14 cellular contexts compared by ENCODE assay signal in the genomic region with DNA sequence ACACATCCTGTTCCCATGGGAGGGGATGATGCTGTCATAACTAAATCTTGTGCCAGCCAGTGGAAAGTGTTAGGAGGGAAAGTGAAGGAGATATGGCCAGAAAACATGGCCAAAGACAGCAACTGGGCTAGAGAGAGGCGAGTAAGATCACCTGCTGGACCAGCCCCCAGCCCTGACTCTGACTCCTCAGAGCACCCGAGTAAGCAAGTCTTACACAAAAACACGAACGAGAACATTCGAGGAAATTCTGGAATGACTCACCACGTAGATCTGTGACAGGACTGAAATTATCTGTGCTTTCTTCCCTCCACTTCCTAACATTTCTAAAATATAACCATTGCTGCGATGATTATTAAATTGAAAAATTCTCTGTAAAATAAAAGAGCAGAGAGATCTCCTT. TPM values are rescaled to one million over a fixed set of nuclear protein-coding genes. Genes with fewer than 3 reads are reported as not detected.
DNase-seq lines count a peak whose midpoint lies in the region; ATAC-seq and TF ChIP-seq lines count a peak whose summit lies in the region.
"Had no signal": no experiment of that assay in that cellular context is flagged by ENCODE, and none has a peak within 500 bp of the region (broad histone marks: within the 10 kb centered on the region; RNA-seq: fewer than 3 reads in every experiment).

No MANE protein-coding gene starts in this region.

- H3K4me1 ChIP-seq in PC-3 (ENCODE audit: insufficient read depth, low read length) = no peaks in the 10 kb centered on the region
- H3K4me1 ChIP-seq: BE2C, body of pancreas had no signal

- intact Hi-C loops in PC-3 (cut with micrococcal nuclease) = no loop called here

- TF ChIP-seq CTCF in progenitor cell of endocrine pancreas (IDR thresholded peaks at IDR 0.05; ENCODE audit: unreplicated experiment) (no peak), PC-3 (conservative IDR thresholded peaks at IDR 0.05; ENCODE audit: low read depth, low read length) (no peak)

- peaks cover 38% of the 10 kb centered on the region for H3K4me1 Mint-ChIP-seq in stimulated activated naive CD8-positive, alpha-beta T cell treated with anti-CD3 and anti-CD28 coated beads, Interleukin-15, amount 100 ng/mL, for 72 hours
- H3K4me1 Mint-ChIP-seq in activated T-helper 17 cell treated with anti-CD3 and anti-CD28 coated beads, Interleukin-2, amount 50 U/mL, for 72 hours = peaks cover 5% of the 10 kb centered on the region
- H3K4me1 Mint-ChIP-seq in progenitor cell of endocrine pancreas (ENCODE audit: low read depth) = peaks cover 11% of the 10 kb centered on the region

- H3K9me2 ChIP-seq in PC-3 (replicated peaks; ENCODE audit: low read length) = no peaks in the 10 kb centered on the region

- H3K27ac Mint-ChIP-seq in stimulated activated naive CD8-positive, alpha-beta T cell treated with anti-CD3 and anti-CD28 coated beads, Interleukin-15, amount 100 ng/mL, for 72 hours = peak overlapping the region; percentile 54 to 92
- H3K27ac Mint-ChIP-seq in activated T-helper 17 cell treated with anti-CD3 and anti-CD28 coated beads, Interleukin-2, amount 50 U/mL, for 72 hours = no peak overlapping the region
- no peak overlapping the region for H3K27ac Mint-ChIP-seq in progenitor cell of endocrine pancreas

- H3K36me3 ChIP-seq in PC-3 (ENCODE audit: low read depth, low read length) = peaks cover 74% of the 10 kb centered on the region

- H3K4me2 ChIP-seq in PC-3 (ENCODE audit: low read length) = no peak overlapping the region

- CTCF ChIA-PET in PC-3 (lab: Charles Lee) = no interaction called here

- H3K27ac ChIP-seq in PC-3 (ENCODE audit: low read length) = no peak overlapping the region
- H3K27ac ChIP-seq: body of pancreas had no signal

- no peaks in the 10 kb centered on the region for H3K27me3 Mint-ChIP-seq in stimulated activated naive CD8-positive, alpha-beta T cell treated with anti-CD3 and anti-CD28 coated beads, Interleukin-15, amount 100 ng/mL, for 72 hours
- no peaks in the 10 kb centered on the region for H3K27me3 Mint-ChIP-seq in activated T-helper 17 cell treated with anti-CD3 and anti-CD28 coated beads, Interleukin-2, amount 50 U/mL, for 72 hours
- H3K27me3 Mint-ChIP-seq in progenitor cell of endocrine pancreas = no peaks in the 10 kb centered on the region

- no peak overlapping the region for H2AFZ ChIP-seq in PC-3 (ENCODE audit: low read length)

- DNase-seq in stimulated activated naive CD8-positive, alpha-beta T cell treated with anti-CD3 and anti-CD28 coated beads, Interleukin-15, amount 100 ng/mL, for 72 hours = peak in 1 of 2 donors; percentile 53
- DNase-seq in stimulated activated naive CD8-positive, alpha-beta T cell treated with anti-CD3 and anti-CD28 coated beads, Interleukin-15, Interleukin-2, amounts not matched to agents 100 U/mL and 50 U/mL, for 24 hours = no peak
- no peak for DNase-seq in progenitor cell of endocrine pancreas (ENCODE audit: low spot score, unreplicated experiment)
- no peak for DNase-seq in PC-3
- DNase-seq in AG08395 (ENCODE audit: low spot score) = no peak
- DNase-seq: BE2C; body of pancreas; NCI-H1092 treated with DMSO at 0.1 percent for 48 hours; NCI-H345; stimulated activated CD4-positive, alpha-beta T cell treated with anti-CD3 and anti-CD28 coated beads, Interleukin-12 subunit alpha, Interleukin-12 subunit beta, amount 100 ng/mL, for 4 hours had no signal

- ATAC-seq in stimulated activated naive CD8-positive, alpha-beta T cell treated with anti-CD3 and anti-CD28 coated beads, Interleukin-15, amount 100 ng/mL, for 72 hours = peak; percentile 68
- no peak for ATAC-seq in stimulated activated naive CD8-positive, alpha-beta T cell treated with anti-CD3 and anti-CD28 coated beads, Interleukin-15, Interleukin-2, amounts not matched to agents 100 U/mL and 50 U/mL, for 24 hours
- ATAC-seq in HG02852 (IDR thresholded peaks at IDR 0.05; ENCODE audit: unreplicated experiment) = peak; percentile 46
- ATAC-seq in activated T-helper 17 cell treated with anti-CD3 and anti-CD28 coated beads, Interleukin-2, amount 50 U/mL, for 72 hours (replicated peaks) = peak; percentile 80
- ATAC-seq in HG02642 (IDR thresholded peaks at IDR 0.05; ENCODE audit: poor library complexity, unreplicated experiment) = no peak
- ATAC-seq in PC-3 = no peak
- ATAC-seq: body of pancreas, Panc1 had no signal

- peak overlapping the region; percentile 53 to 86 for H3K4me3 Mint-ChIP-seq in stimulated activated naive CD8-positive, alpha-beta T cell treated with anti-CD3 and anti-CD28 coated beads, Interleukin-15, amount 100 ng/mL, for 72 hours
- peak overlapping the region; percentile 31 for H3K4me3 Mint-ChIP-seq in activated T-helper 17 cell treated with anti-CD3 and anti-CD28 coated beads, Interleukin-2, amount 50 U/mL, for 72 hours
- H3K4me3 Mint-ChIP-seq in progenitor cell of endocrine pancreas (ENCODE audit: low read depth) = no peak overlapping the region

- no peaks in the 10 kb centered on the region for H3K27me3 ChIP-seq in PC-3 (ENCODE audit: low read length)
- H3K27me3 ChIP-seq: BE2C, body of pancreas had no signal

- H3F3A ChIP-seq in PC-3 (ENCODE audit: low read length, unreplicated experiment) = no peaks in the 10 kb centered on the region

- no peak overlapping the region for H3K4me3 ChIP-seq in PC-3 (ENCODE audit: low read length)
- H3K4me3 ChIP-seq: body of pancreas had no signal

- H3K9ac ChIP-seq in PC-3 (ENCODE audit: low read length) = no peak overlapping the region

- H4K20me1 ChIP-seq in PC-3 (ENCODE audit: low read length) = peaks cover 4% of the 10 kb centered on the region; the same call in 1 of the 2 replicates

- no TSS peak for BruUV-seq in PC-3 (replicated peaks; lab: Mats Ljungman, UMichigan)

- H3K9me3 ChIP-seq in PC-3 (ENCODE audit: low read length) = no peaks in the 10 kb centered on the region
- H3K9me3 ChIP-seq: BE2C, body of pancreas had no signal

- peaks cover 6% of the 10 kb centered on the region for H3K79me2 ChIP-seq in PC-3 (ENCODE audit: low read length)

- H3K36me3 Mint-ChIP-seq in activated T-helper 17 cell treated with anti-CD3 and anti-CD28 coated beads, Interleukin-2, amount 50 U/mL, for 72 hours (ENCODE audit: low read depth) = peaks cover 29% of the 10 kb centered on the region
- peaks cover 27% of the 10 kb centered on the region for H3K36me3 Mint-ChIP-seq in progenitor cell of endocrine pancreas (ENCODE audit: insufficient read depth)

- POLR2A ChIA-PET in PC-3 (lab: Charles Lee; ENCODE audit: unreplicated experiment) = no interaction called here

- H3K9me3 Mint-ChIP-seq in stimulated activated naive CD8-positive, alpha-beta T cell treated with anti-CD3 and anti-CD28 coated beads, Interleukin-15, amount 100 ng/mL, for 72 hours = no peaks in the 10 kb centered on the region
- no peaks in the 10 kb centered on the region for H3K9me3 Mint-ChIP-seq in activated T-helper 17 cell treated with anti-CD3 and anti-CD28 coated beads, Interleukin-2, amount 50 U/mL, for 72 hours
- H3K9me3 Mint-ChIP-seq in progenitor cell of endocrine pancreas (ENCODE audit: low read depth) = no peaks in the 10 kb centered on the region

RNA-seq across cellular contexts. Expression of a gene that starts 9.2 kb away (rescaled TPM):
- total RNA-seq in activated T-helper 17 cell treated with anti-CD3 and anti-CD28 coated beads, Interleukin-2, amount 50 U/mL, for 72 hours = 1 to 10 TPM; 2.0 to 4.3 TPM
- 56.0 and 59.5 TPM in 2 replicates for total RNA-seq in progenitor cell of endocrine pancreas
- total RNA-seq in PC-3 (2014; rRNA removed) = 79.4 and 103 TPM in 2 replicates

Comparison
In these comparisons a context has a peak if more than half of its experiments do, and no peak if none do; other contexts are left out.
1. ATAC-seq: peak in stimulated activated naive CD8-positive, alpha-beta T cell treated with anti-CD3 and anti-CD28 coated beads, Interleukin-15, amount 100 ng/mL, for 72 hours (single experiment), HG02852 (single experiment) and activated T-helper 17 cell treated with anti-CD3 and anti-CD28 coated beads, Interleukin-2, amount 50 U/mL, for 72 hours (single experiment); none in stimulated activated naive CD8-positive, alpha-beta T cell treated with anti-CD3 and anti-CD28 coated beads, Interleukin-15, Interleukin-2, amounts not matched to agents 100 U/mL and 50 U/mL, for 24 hours (single experiment), HG02642 (single experiment) and PC-3 (single experiment).
2. H3K27ac Mint-ChIP-seq: peak in stimulated activated naive CD8-positive, alpha-beta T cell treated with anti-CD3 and anti-CD28 coated beads, Interleukin-15, amount 100 ng/mL, for 72 hours (2 of 2); none in activated T-helper 17 cell treated with anti-CD3 and anti-CD28 coated beads, Interleukin-2, amount 50 U/mL, for 72 hours (single experiment) and progenitor cell of endocrine pancreas (single experiment).
3. RNA of a gene that starts 9.2 kb away (total RNA-seq): 79.4 to 103 TPM in PC-3 and 56.0 to 59.5 TPM in progenitor cell of endocrine pancreas; 2.0 to 4.3 TPM in activated T-helper 17 cell treated with anti-CD3 and anti-CD28 coated beads, Interleukin-2, amount 50 U/mL, for 72 hours; every median in the first group is over 10 times any median in the second.